8 cellular contexts compared by ENCODE assay signal in the genomic region with DNA sequence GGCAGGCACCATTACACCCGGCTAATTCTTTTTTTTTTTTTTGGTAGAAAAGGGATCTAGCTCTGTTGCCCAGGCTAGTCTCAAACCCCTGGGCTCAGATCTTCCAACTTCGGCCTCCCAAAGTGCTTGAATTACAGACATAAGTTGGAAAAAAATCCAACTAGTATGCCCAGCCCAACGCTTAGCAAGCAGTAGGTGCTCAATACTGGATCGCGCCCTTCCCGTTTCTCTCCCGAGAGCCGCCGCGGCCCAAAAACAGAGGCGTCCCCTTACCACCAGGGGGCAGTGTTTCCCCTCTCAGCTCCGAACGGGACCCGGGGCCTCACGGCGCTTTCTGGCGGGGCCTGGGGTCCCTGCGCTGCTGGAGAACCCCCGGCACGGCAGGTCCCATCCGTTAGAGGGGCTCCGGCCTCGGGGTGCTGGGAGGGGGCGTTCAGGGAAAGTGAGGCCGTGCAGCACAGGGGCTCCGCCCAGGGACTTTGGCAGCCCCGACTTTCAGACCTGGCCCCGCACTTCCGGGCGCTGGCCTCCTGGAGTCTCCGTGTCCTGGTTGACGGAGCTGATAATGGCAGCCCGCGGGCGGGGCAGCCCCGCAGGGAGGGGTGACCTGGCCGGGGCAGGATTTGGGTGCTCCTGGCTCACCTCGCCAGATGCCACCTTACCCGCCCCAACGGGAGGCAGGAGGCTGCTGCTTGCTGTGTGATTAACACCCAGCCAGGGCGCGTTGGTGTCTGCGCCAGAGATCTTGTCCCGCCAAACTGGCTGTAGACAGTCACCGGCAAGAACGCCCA. TPM values are rescaled to one million over a fixed set of nuclear protein-coding genes. Genes with fewer than 3 reads are reported as not detected.
DNase-seq lines count a peak whose midpoint lies in the region; ATAC-seq and TF ChIP-seq lines count a peak whose summit lies in the region.

No MANE protein-coding gene starts in this region.

- H3K36me3 ChIP-seq in Panc1 (ENCODE audit: control insufficient read depth, insufficient read depth, low read length) = no peaks in the 10 kb centered on the region
- H3K36me3 ChIP-seq in naive thymus-derived CD4-positive, alpha-beta T cell (ENCODE audit: control insufficient read depth in 2 of 3, insufficient read depth in 3 of 3, low read length in 3 of 3) = no peaks in the 10 kb centered on the region

- peak; percentile 95 for TF ChIP-seq CTCF in AG04449 (IDR thresholded peaks at IDR 0.05; ENCODE audit: insufficient read depth, low read length, missing control alignments)
- peak; percentile 89 for TF ChIP-seq CTCF in Panc1 (IDR thresholded peaks at IDR 0.05)

- H3K4me3 ChIP-seq in AG04449 (ENCODE audit: low read depth, low read length) (peak overlapping the region; percentile 51), Panc1 (ENCODE audit: low read depth in 2 of 2, low read length in 2 of 2) (peak overlapping the region; percentile 44 to 49)
- H3K4me3 ChIP-seq in naive thymus-derived CD4-positive, alpha-beta T cell (ENCODE audit: low read length) = peak overlapping the region; percentile 91

- intact Hi-C loops in Panc1 (cut with micrococcal nuclease; ENCODE audit: unreplicated experiment) = loop anchor here (2.0 kb wide), 1 partner anchor 45 kb away; no protein-coding TSS in a partner anchor
- intact Hi-C loops in naive thymus-derived CD4-positive, alpha-beta T cell (cut with micrococcal nuclease) = loop anchor here (1.0 to 5.0 kb wide), 7 partner anchors 46 to 600 kb away; no protein-coding TSS in a partner anchor

- H3K27ac Mint-ChIP-seq in naive thymus-derived CD4-positive, alpha-beta T cell = peak overlapping the region; percentile 50 to 94 (median 71)
- H3K27ac Mint-ChIP-seq in stimulated activated memory B cell treated with anti-CD40 and anti-IgM and Interleukin-4, amounts not matched to agents 10 μg/mL and 1 μg/mL and 100 μg/mL, for 72 hours = peak overlapping the region; percentile 70

- peak overlapping the region; percentile 66 to 84 (median 78) for H3K4me3 Mint-ChIP-seq in naive thymus-derived CD4-positive, alpha-beta T cell
- H3K4me3 Mint-ChIP-seq in stimulated activated memory B cell treated with anti-CD40 and anti-IgM and Interleukin-4, amounts not matched to agents 10 μg/mL and 1 μg/mL and 100 μg/mL, for 72 hours = peak overlapping the region; percentile 66

- H3K9me3 ChIP-seq in Panc1 (ENCODE audit: control insufficient read depth, insufficient read depth, low read depth, low read length) = no peaks in the 10 kb centered on the region
- no peaks in the 10 kb centered on the region for H3K9me3 ChIP-seq in naive thymus-derived CD4-positive, alpha-beta T cell (ENCODE audit: control insufficient read depth in 2 of 3, low read length in 3 of 3)

- H3K27me3 Mint-ChIP-seq in naive thymus-derived CD4-positive, alpha-beta T cell = peaks cover 0 to 2% (median 0%) of the 10 kb centered on the region in 5 donors
- H3K27me3 Mint-ChIP-seq in stimulated activated memory B cell treated with anti-CD40 and anti-IgM and Interleukin-4, amounts not matched to agents 10 μg/mL and 1 μg/mL and 100 μg/mL, for 72 hours = peaks cover 50% of the 10 kb centered on the region

- no peaks in the 10 kb centered on the region for H3K27me3 ChIP-seq in Panc1 (ENCODE audit: control insufficient read depth, insufficient read depth, low read length)
- no peaks in the 10 kb centered on the region for H3K27me3 ChIP-seq in naive thymus-derived CD4-positive, alpha-beta T cell (ENCODE audit: control insufficient read depth in 2 of 2, insufficient read depth in 2 of 2, low read length in 2 of 2)

- in situ Hi-C loops in Panc1 (cut with HindIII; ENCODE audit: low pct_unique_long_range_greater_than_20kb, low sequenced_read_pairs) = no loop called here

- H3K4me1 ChIP-seq in Panc1 (ENCODE audit: control insufficient read depth, insufficient read depth, low read length) = no peaks in the 10 kb centered on the region
- H3K4me1 ChIP-seq in naive thymus-derived CD4-positive, alpha-beta T cell (ENCODE audit: control insufficient read depth in 2 of 2, insufficient read depth in 2 of 2, low read length in 2 of 2) = peaks cover 6% of the 10 kb centered on the region in 2 donors

- peaks cover 0 to 12% (median 8%) of the 10 kb centered on the region in 7 donors for H3K4me1 Mint-ChIP-seq in naive thymus-derived CD4-positive, alpha-beta T cell
- peaks cover 12% of the 10 kb centered on the region for H3K4me1 Mint-ChIP-seq in stimulated activated memory B cell treated with anti-CD40 and anti-IgM and Interleukin-4, amounts not matched to agents 10 μg/mL and 1 μg/mL and 100 μg/mL, for 72 hours

- H3K9me3 Mint-ChIP-seq in naive thymus-derived CD4-positive, alpha-beta T cell = no peaks in the 10 kb centered on the region
- no peaks in the 10 kb centered on the region for H3K9me3 Mint-ChIP-seq in stimulated activated memory B cell treated with anti-CD40 and anti-IgM and Interleukin-4, amounts not matched to agents 10 μg/mL and 1 μg/mL and 100 μg/mL, for 72 hours

- peak; percentile 60 for ATAC-seq in GM18873 (IDR thresholded peaks at IDR 0.05; ENCODE audit: low FRiP score, unreplicated experiment)
- ATAC-seq in Panc1 = peak; percentile 96
- peak; percentile 96 for ATAC-seq in naive thymus-derived CD4-positive, alpha-beta T cell
- ATAC-seq in stimulated activated memory B cell treated with anti-CD40 and anti-IgM and Interleukin-4, amounts not matched to agents 10 μg/mL and 1 μg/mL and 100 μg/mL, for 72 hours = peak; percentile 85

- DNase-seq in AG04449 (ENCODE audit: low read depth, low spot score) (no peak), HuH-7.5 (ENCODE audit: low spot score) (peak; percentile 93), Panc1 (ENCODE audit: low read depth, low spot score) (no peak), fibroblast of gingiva (ENCODE audit: low read depth) (peak; percentile 56)
- DNase-seq in activated T-cell treated with anti-CD3 and anti-CD28 coated beads, Interleukin-2, amount 50 U/mL, for 48 hours = peak; percentile 93
- DNase-seq in naive thymus-derived CD4-positive, alpha-beta T cell = peak; percentile 73 to 95 (median 87)

- H3K27ac ChIP-seq in Panc1 (ENCODE audit: low read length) = peak overlapping the region; percentile 42
- H3K27ac ChIP-seq in naive thymus-derived CD4-positive, alpha-beta T cell (ENCODE audit: low read depth, low read length) = peak overlapping the region; percentile 76

- no TSS peak for BruUV-seq in Panc1 (replicated peaks; lab: Mats Ljungman, UMichigan)

- H3K36me3 Mint-ChIP-seq in naive thymus-derived CD4-positive, alpha-beta T cell = no peaks in the 10 kb centered on the region
- no peaks in the 10 kb centered on the region for H3K36me3 Mint-ChIP-seq in stimulated activated memory B cell treated with anti-CD40 and anti-IgM and Interleukin-4, amounts not matched to agents 10 μg/mL and 1 μg/mL and 100 μg/mL, for 72 hours

- CTCF ChIA-PET in AG04449 (lab: Yijun Ruan, JAX) (interaction anchor here (0.6 to 15.3 kb wide), 46 partner anchors 9 to 676 kb away, joined by 3 to 429 read pairs (median 5); partner anchors contain the start of genes ASB6 and PTGES), Panc1 (lab: Charles Lee) (interaction anchor here (0.6 to 1.3 kb wide), 8 partner anchors 11 to 95 kb away, joined by 4 to 21 read pairs (median 4); no protein-coding TSS in a partner anchor)
- CTCF ChIA-PET in naive thymus-derived CD4-positive, alpha-beta T cell (lab: Charles Lee) = interaction anchor here (0.6 to 3.7 kb wide), 16 partner anchors 9 to 595 kb away, joined by 3 to 66 read pairs (median 4); no protein-coding TSS in a partner anchor

- POLR2A ChIA-PET in AG04449 (lab: Yijun Ruan, JAX) (interaction anchor here (0.6 to 1.3 kb wide), 4 partner anchors 39 to 1331 kb away, joined by 3 to 4 read pairs (median 3); no protein-coding TSS in a partner anchor), Panc1 (lab: Charles Lee) (interaction anchor here (0.6 kb wide), 1 partner anchor 140 kb away, joined by 3 read pairs; no protein-coding TSS in a partner anchor)
- POLR2A ChIA-PET in naive thymus-derived CD4-positive, alpha-beta T cell (lab: Charles Lee) = interaction anchor here (0.6 to 1.8 kb wide), 8 partner anchors 9 to 1186 kb away, joined by 3 to 8 read pairs (median 4); no protein-coding TSS in a partner anchor

RNA-seq across cellular contexts. Expression of gene PTGES, which starts 15.2 kb away (rescaled TPM):
- 1.1 TPM for total RNA-seq in Panc1 (2021; ENCODE audit: unreplicated experiment)
- polyA plus RNA-seq in Panc1 (2012; ENCODE audit: insufficient read length) = 1.3 TPM
- 1 to 10 TPM in 1 of 5 experiments, under 1 TPM in 2, not detected in 2; 0.19 to 1.1 (median 0.50) TPM for total RNA-seq in naive thymus-derived CD4-positive, alpha-beta T cell
- not detected for polyA plus RNA-seq in naive thymus-derived CD4-positive, alpha-beta T cell

Comparison
In these comparisons a context has a peak if more than half of its experiments do, and no peak if none do; other contexts are left out.
1. DNase-seq: peak in HuH-7.5 (single experiment), activated T-cell treated with anti-CD3 and anti-CD28 coated beads, Interleukin-2, amount 50 U/mL, for 48 hours (2 of 2), fibroblast of gingiva (single experiment) and naive thymus-derived CD4-positive, alpha-beta T cell (9 of 9); none in AG04449 (single experiment) and Panc1 (single experiment).
2. Peak in every context shown above with its lines, with median percentiles within 50 percentile points of each other: H3K4me3 ChIP-seq and ATAC-seq.